In the genomic region with DNA sequence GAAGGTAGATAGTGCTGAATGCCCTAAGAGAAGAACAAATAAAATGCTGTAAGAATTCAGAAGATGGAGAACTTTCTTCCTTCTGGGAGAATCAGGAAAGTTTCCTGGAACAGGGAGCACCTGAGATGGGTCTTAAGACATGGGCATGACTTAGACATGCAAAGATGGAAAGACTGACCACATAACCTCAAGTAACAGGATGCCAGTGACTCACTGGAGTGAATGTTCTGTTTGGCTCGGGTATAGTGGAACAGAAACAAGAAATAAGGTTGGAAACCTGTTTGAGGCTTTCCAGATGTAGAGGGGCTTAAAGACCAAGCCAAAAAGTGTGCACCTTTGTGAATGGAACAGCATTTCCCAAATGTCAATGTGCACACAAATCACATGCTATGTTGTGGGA, we compare ENCODE assay signal across 8 cellular contexts.
A peak's percentile ranks its signal among the peaks of the same experiment; 100 is the strongest.
DNase-seq lines count a peak whose midpoint lies in the region; ATAC-seq and TF ChIP-seq lines count a peak whose summit lies in the region.
"Not testable (repeated sequence)": the region's sequence is repeated elsewhere in the genome, so short reads cannot be mapped to it uniquely, and the experiment has no call there.

No MANE protein-coding gene starts in this region.

- CTCF ChIA-PET in SK-N-SH (lab: Yijun Ruan, JAX) = not testable (repeated sequence)

- ATAC-seq in activated naive CD4-positive, alpha-beta T cell treated with anti-CD3 and anti-CD28 coated beads, Interleukin-2, amount 50 U/mL, for 72 hours = peak; percentile 75 to 97
- ATAC-seq in stimulated activated naive CD8-positive, alpha-beta T cell treated with anti-CD3 and anti-CD28 coated beads, Interleukin-15, amount 100 ng/mL, for 72 hours = peak; percentile 78

- H3K27me3 ChIP-seq in SK-N-SH (ENCODE audit: insufficient read depth) = not testable (repeated sequence)

- H3K36me3 Mint-ChIP-seq in activated naive CD4-positive, alpha-beta T cell treated with anti-CD3 and anti-CD28 coated beads, Interleukin-2, amount 50 U/mL, for 72 hours = not testable (repeated sequence)

- not testable (repeated sequence) for H3K4me3 ChIP-seq in SK-N-SH (ENCODE audit: low read depth in 2 of 2, low read length in 1 of 2); cardiac fibroblast (replicated peaks in 1 of 2; ENCODE audit: low read depth in 2 of 2, low read length in 2 of 2); fibroblast of the aortic adventitia (ENCODE audit: low read depth, low read length)

- not testable (repeated sequence) for H3K9me3 Mint-ChIP-seq in activated naive CD4-positive, alpha-beta T cell treated with anti-CD3 and anti-CD28 coated beads, Interleukin-2, amount 50 U/mL, for 72 hours; stimulated activated naive CD8-positive, alpha-beta T cell treated with anti-CD3 and anti-CD28 coated beads, Interleukin-15, amount 100 ng/mL, for 72 hours

- H3K9me2 ChIP-seq in SK-N-SH = not testable (repeated sequence)

- 36% methylated on average over 1 of the region's 1 CpG for WGBS in SK-N-SH (ENCODE audit: low lambda C conversion rate)

- not testable (repeated sequence) for H3K79me2 ChIP-seq in SK-N-SH (ENCODE audit: insufficient read depth)

- not testable (repeated sequence) for TF ChIP-seq CTCF in SK-N-SH (IDR thresholded peaks at IDR 0.05); cardiac fibroblast (IDR thresholded peaks at IDR 0.05; ENCODE audit: low read depth, low read length); fibroblast of the aortic adventitia (IDR thresholded peaks at IDR 0.05; ENCODE audit: insufficient read depth, low read length)

- TF ChIP-seq RAD21 in SK-N-SH (IDR thresholded peaks at IDR 0.05; ENCODE audit: low read length) = not testable (repeated sequence)

- H3K27me3 Mint-ChIP-seq in stimulated activated naive CD8-positive, alpha-beta T cell treated with anti-CD3 and anti-CD28 coated beads, Interleukin-15, amount 100 ng/mL, for 72 hours = not testable (repeated sequence)

- DNase-seq in GM04503 (ENCODE audit: low read depth) (peak; percentile 28), LoVo (ENCODE audit: low spot score) (peak; percentile 2), cardiac fibroblast (ENCODE audit: low read depth in 2 of 2) (peak; percentile 40 to 86), fibroblast of the aortic adventitia (ENCODE audit: low read depth) (peak; percentile 70), myocyte (ENCODE audit: low read depth) (peak; percentile 63)
- DNase-seq in SK-N-SH; activated naive CD4-positive, alpha-beta T cell treated with anti-CD3 and anti-CD28 coated beads, Interleukin-2, amount 50 U/mL, for 72 hours (ENCODE audit: low spot score in 2 of 2); stimulated activated naive CD8-positive, alpha-beta T cell treated with anti-CD3 and anti-CD28 coated beads, Interleukin-15, amount 100 ng/mL, for 72 hours: not testable (repeated sequence)

- TF ChIP-seq EP300 in SK-N-SH (IDR thresholded peaks at IDR 0.05; ENCODE audit: borderline replicate concordance in 1 of 2, low read depth in 1 of 2, low read length in 1 of 2) = peak in 1 of 2 experiments; percentile 55; a peak in 1 of 4 replicates

- not testable (repeated sequence) for H3K4me1 Mint-ChIP-seq in stimulated activated naive CD8-positive, alpha-beta T cell treated with anti-CD3 and anti-CD28 coated beads, Interleukin-15, amount 100 ng/mL, for 72 hours

- not testable (repeated sequence) for H3K4me1 ChIP-seq in SK-N-SH (ENCODE audit: control insufficient read depth in 1 of 2, insufficient read depth in 2 of 2, low read depth in 1 of 2, low read length in 1 of 2)

- H3K4me3 Mint-ChIP-seq in stimulated activated naive CD8-positive, alpha-beta T cell treated with anti-CD3 and anti-CD28 coated beads, Interleukin-15, amount 100 ng/mL, for 72 hours = not testable (repeated sequence)

- H2AFZ ChIP-seq in SK-N-SH (ENCODE audit: low read depth) = not testable (repeated sequence)

- H3K27ac Mint-ChIP-seq in activated naive CD4-positive, alpha-beta T cell treated with anti-CD3 and anti-CD28 coated beads, Interleukin-2, amount 50 U/mL, for 72 hours; stimulated activated naive CD8-positive, alpha-beta T cell treated with anti-CD3 and anti-CD28 coated beads, Interleukin-15, amount 100 ng/mL, for 72 hours: not testable (repeated sequence)

- H3K9me3 ChIP-seq in SK-N-SH = not testable (repeated sequence)

- not testable (repeated sequence) for H3K27ac ChIP-seq in SK-N-SH (ENCODE audit: low read depth in 2 of 2, low read length in 1 of 2)

- POLR2A ChIA-PET in SK-N-SH (lab: Yijun Ruan, JAX) = not testable (repeated sequence)

- H3K9ac ChIP-seq in SK-N-SH = not testable (repeated sequence)

- H3F3A ChIP-seq in SK-N-SH (replicated peaks; ENCODE audit: insufficient read depth) = not testable (repeated sequence)

- not testable (repeated sequence) for H3K36me3 ChIP-seq in SK-N-SH (replicated peaks in 1 of 2; ENCODE audit: control insufficient read depth in 1 of 2, insufficient read depth in 2 of 2, low read length in 1 of 2)

- H4K20me1 ChIP-seq in SK-N-SH (ENCODE audit: insufficient read depth) = not testable (repeated sequence)

- H3K4me2 ChIP-seq in SK-N-SH = peak overlapping the region; percentile 33; the same call in 1 of the 2 replicates

TF ChIP-seq in SK-N-SH, 30 proteins besides CTCF, POLR2A, EP300 and RAD21:
- peak; percentile 77 for TF ChIP-seq TCF12 (IDR thresholded peaks at IDR 0.05)
- TF ChIP-seq PBX3 (IDR thresholded peaks at IDR 0.05) = peak; percentile 59
- TF ChIP-seq JUND (IDR thresholded peaks at IDR 0.05) = peak; percentile 52
- peak; percentile 66 for TF ChIP-seq NFIC (IDR thresholded peaks at IDR 0.05; ENCODE audit: borderline replicate concordance)
- TF ChIP-seq FOSL2 (IDR thresholded peaks at IDR 0.05; ENCODE audit: borderline replicate concordance, low read depth) = peak; percentile 59; the same call in 1 of the 2 replicates
